Comparison of ENCODE assay signal across 8 cellular contexts in the genomic region with DNA sequence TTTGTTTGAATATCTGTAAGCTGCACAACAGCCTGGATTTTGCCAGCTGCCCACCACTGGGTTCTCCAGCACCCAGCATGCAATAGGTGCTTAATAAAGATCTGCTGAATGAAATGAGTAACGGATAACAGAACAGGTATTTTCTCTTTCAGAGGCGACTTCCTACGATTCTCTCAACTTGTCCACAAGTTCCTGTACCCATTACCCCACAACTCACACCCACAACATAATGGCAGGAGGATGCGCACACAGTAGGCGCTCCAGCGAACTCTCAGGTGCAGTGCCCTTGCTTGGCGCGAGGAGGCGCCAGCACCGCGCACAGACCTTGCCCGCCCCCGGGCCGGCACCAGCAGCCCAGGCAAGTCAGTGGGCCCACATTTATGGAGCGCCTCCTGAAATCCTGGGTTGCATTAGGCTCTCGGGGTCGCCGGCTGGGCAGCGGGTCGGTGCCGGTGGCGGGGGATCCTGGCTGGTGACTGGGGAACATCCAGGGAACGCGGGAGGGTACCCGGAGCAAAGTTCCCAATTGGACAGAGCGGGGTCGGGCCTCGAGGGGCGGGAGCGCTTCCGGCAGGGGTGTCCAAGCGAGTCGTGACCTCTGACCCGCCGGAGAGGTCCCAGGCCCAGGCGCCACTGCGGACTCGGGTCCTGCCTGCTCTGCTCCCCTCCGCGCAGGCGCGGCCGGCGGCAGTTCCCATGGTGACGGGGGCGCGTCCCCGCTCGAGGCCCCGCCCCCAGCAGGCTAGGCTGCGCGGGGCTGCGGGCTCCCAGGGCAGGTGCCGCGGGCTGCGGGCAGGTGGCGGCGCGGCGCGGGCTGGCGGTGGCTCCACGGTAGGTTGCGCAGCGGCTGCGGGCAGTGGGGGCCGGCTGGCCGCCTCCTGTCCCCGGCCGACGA. TPM values are rescaled to one million over a fixed set of nuclear protein-coding genes. Genes with fewer than 3 reads are reported as not detected.
DNase-seq lines count a peak whose midpoint lies in the region; ATAC-seq and TF ChIP-seq lines count a peak whose summit lies in the region.

Gene KIAA1671, plus strand, starts transcription at position 775 of the 895 bp plus-strand sequence. CDS start 75,284 bp downstream, outside the sequence.

- peaks cover 30% of the 10 kb centered on the region for H3F3A ChIP-seq in neural progenitor cell (ENCODE audit: low read depth)

- H3K27me3 Mint-ChIP-seq in neural progenitor cell (ENCODE audit: insufficient read depth, low read depth): peaks cover 19% of the 10 kb centered on the region

- H3K4me3 ChIP-seq in AG04449 (ENCODE audit: low read depth, low read length): peak within 1 kb of the TSS; percentile 62
- no peak within 1 kb of the TSS for H3K4me3 ChIP-seq in KMS-11 (IDR thresholded peaks at IDR 0.05; ENCODE audit: insufficient read depth, low read depth, low read length)
- peak within 1 kb of the TSS; percentile 80 for H3K4me3 ChIP-seq in neural progenitor cell
- peak within 1 kb of the TSS; percentile 73 to 79 (median 76) for H3K4me3 ChIP-seq in stomach

- H2AFZ ChIP-seq in KMS-11 (ENCODE audit: low read depth) (peak within 1 kb of the TSS; percentile 93), neural progenitor cell (replicated peaks) (peak within 1 kb of the TSS; percentile 84)

- peak within 1 kb of the TSS; percentile 97 for H3K27ac Mint-ChIP-seq in neural progenitor cell

- no peaks in the 10 kb centered on the region for H3K9me3 ChIP-seq in neural progenitor cell (ENCODE audit: low read depth)
- no peaks in the 10 kb centered on the region for H3K9me3 ChIP-seq in stomach

- 2 to 8% (median 3%) methylated on average over 11 to 71 of the region's 71 CpGs for WGBS in stomach, 5 donors

- DNase-seq in AG04449 (ENCODE audit: low read depth, low spot score): no peak
- peak; percentile 83 for DNase-seq in SK-N-DZ (ENCODE audit: low spot score)
- peak; percentile 60 to 80 (median 66) for DNase-seq in activated naive CD4-positive, alpha-beta T cell (lab: John Stamatoyannopoulos, UW)
- DNase-seq in foreskin melanocyte: peak; percentile 41
- DNase-seq in neural progenitor cell (ENCODE audit: low spot score): peak; percentile 99
- peak; percentile 91 for DNase-seq in stomach

- peak; percentile 53 for ATAC-seq in GM19043 (IDR thresholded peaks at IDR 0.05; ENCODE audit: low read depth, unreplicated experiment)

- H3K36me3 Mint-ChIP-seq in neural progenitor cell: no peaks in the 10 kb centered on the region

- H3K27ac ChIP-seq in KMS-11 (no peak within 1 kb of the TSS), neural progenitor cell (peak within 1 kb of the TSS; percentile 76), stomach (peak within 1 kb of the TSS; percentile 86 to 92 (median 88))

- CTCF ChIA-PET in AG04449 (lab: Yijun Ruan, JAX): interaction anchor here (1.0 to 2.7 kb wide), 6 partner anchors 96 to 108 kb away, joined by 3 to 16 read pairs (median 3); no protein-coding TSS in a partner anchor

- TF ChIP-seq POLR2A in stomach (IDR thresholded peaks at IDR 0.05): no peak

- peak within 1 kb of the TSS; percentile 55 for H3K9ac ChIP-seq in KMS-11
- peak within 1 kb of the TSS; percentile 70 for H3K9ac ChIP-seq in neural progenitor cell

- peaks cover 48% of the 10 kb centered on the region for H3K4me1 Mint-ChIP-seq in neural progenitor cell

- TF ChIP-seq EP300 in stomach (IDR thresholded peaks at IDR 0.05): no peak

- no peaks in the 10 kb centered on the region for H3K36me3 ChIP-seq in KMS-11 (ENCODE audit: insufficient read depth)
- no peaks in the 10 kb centered on the region for H3K36me3 ChIP-seq in neural progenitor cell
- H3K36me3 ChIP-seq in stomach: no peaks in the 10 kb centered on the region

- H4K20me1 ChIP-seq in KMS-11 (ENCODE audit: insufficient read depth) (no peaks in the 10 kb centered on the region), neural progenitor cell (ENCODE audit: low read depth) (peaks cover 30% of the 10 kb centered on the region)

- POLR2A ChIA-PET in AG04449 (lab: Yijun Ruan, JAX): no interaction called here

- TF ChIP-seq CTCF in AG04449 (IDR thresholded peaks at IDR 0.05; ENCODE audit: insufficient read depth, low read length, missing control alignments) (peak; percentile 81), KMS-11 (conservative IDR thresholded peaks at IDR 0.05; ENCODE audit: low read depth, low read length) (peak; percentile 93), neural progenitor cell (IDR thresholded peaks at IDR 0.05) (peak; percentile 99), stomach (IDR thresholded peaks at IDR 0.05) (peak in 5 of 7 experiments; percentile 91 to 96 (median 92))

- intact Hi-C loops in stomach (cut with DNase I; ENCODE audit: low total_unique reads): loop anchor here (5.0 kb wide), 1 partner anchor 95 kb away; no protein-coding TSS in a partner anchor

- H3K4me1 ChIP-seq in KMS-11 (ENCODE audit: low read depth, poor library complexity, severe bottlenecking) (peaks cover 4% of the 10 kb centered on the region), neural progenitor cell (peaks cover 24% of the 10 kb centered on the region), stomach (peaks cover 19 to 38% (median 28%) of the 10 kb centered on the region in 4 donors)

- peak within 1 kb of the TSS; percentile 100 for H3K4me3 Mint-ChIP-seq in neural progenitor cell

- H3K79me2 ChIP-seq in KMS-11 (ENCODE audit: insufficient read depth, low read depth) (no peaks in the 10 kb centered on the region), neural progenitor cell (ENCODE audit: low read depth) (peaks cover 43% of the 10 kb centered on the region)

- no peaks in the 10 kb centered on the region for H3K9me3 Mint-ChIP-seq in neural progenitor cell

- H3K27me3 ChIP-seq in KMS-11 (ENCODE audit: insufficient read depth, low read depth) (no peaks in the 10 kb centered on the region), neural progenitor cell (no peaks in the 10 kb centered on the region), stomach (peaks cover 0 to 61% (median 12%) of the 10 kb centered on the region in 3 donors)

- H3K4me2 ChIP-seq in KMS-11: peak within 1 kb of the TSS; percentile 69
- H3K4me2 ChIP-seq in neural progenitor cell: peak within 1 kb of the TSS; percentile 94

RNA-seq across cellular contexts. Expression of gene KIAA1671, which starts in this region (rescaled TPM):
- polyA plus RNA-seq in SK-N-DZ (2014; cell fraction: cytosol; rRNA removed): 2.1 and 2.3 TPM in 2 replicates
- polyA plus RNA-seq in SK-N-DZ (2014; cell fraction: nucleus; rRNA removed): 0.45 and 1.3 TPM in 2 replicates
- total RNA-seq in neural progenitor cell (ENCODE audit: low replicate concordance): 17.3 and 24.2 TPM in 2 replicates
- 10 to 100 TPM; 30.8 to 80.5 (median 43.8) TPM for total RNA-seq in stomach
- polyA plus RNA-seq in stomach: 1 to 10 TPM; 5.7 to 7.7 (median 6.9) TPM
